20 cellular contexts compared by ENCODE assay signal in the genomic region with DNA sequence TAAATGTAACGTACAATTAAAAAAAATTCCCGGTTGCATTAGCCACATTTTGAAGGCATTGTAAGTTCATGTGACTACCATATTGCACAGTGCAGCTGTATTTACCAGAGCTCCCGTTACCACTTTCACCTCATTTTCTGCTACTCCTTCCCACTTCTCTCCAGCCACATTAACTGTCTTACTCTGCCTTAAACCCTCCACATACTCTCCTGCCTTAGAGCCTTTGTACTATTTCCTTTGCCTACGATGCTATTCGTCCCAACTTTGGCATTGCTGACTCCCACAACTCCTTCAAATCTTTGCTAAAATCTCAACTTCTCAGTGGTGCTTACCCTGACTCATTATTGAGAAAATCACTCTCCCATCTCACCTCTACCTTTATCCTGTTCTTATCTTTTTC.
A peak's percentile ranks its signal among the peaks of the same experiment; 100 is the strongest.
DNase-seq lines count a peak whose midpoint lies in the region; ATAC-seq and TF ChIP-seq lines count a peak whose summit lies in the region.
"Had no signal": no experiment of that assay in that cellular context is flagged by ENCODE, and none has a peak within 500 bp of the region (broad histone marks: within the 10 kb centered on the region; RNA-seq: fewer than 3 reads in every experiment).

No MANE protein-coding gene starts in this region.

- no peak overlapping the region for H4K5ac ChIP-seq in mesendoderm (ENCODE audit: low read length)

- no peak overlapping the region for H2BK15ac ChIP-seq in mesendoderm (replicated peaks; ENCODE audit: low read depth)

- H2BK120ac ChIP-seq in mesendoderm (ENCODE audit: low read depth, low read length), result no peak overlapping the region

- peak overlapping the region; percentile 22; the same call in 1 of the 2 replicates for H3K27ac Mint-ChIP-seq in GM23338
- H3K27ac Mint-ChIP-seq in naive thymus-derived CD8-positive, alpha-beta T cell, result no peak overlapping the region
- H3K27ac Mint-ChIP-seq: B cell; CD4-positive, CD25-positive, alpha-beta regulatory T cell; CD8-positive, alpha-beta T cell had no signal

- H3K36me3 ChIP-seq in GM23338 (ENCODE audit: insufficient read depth) (no peaks in the 10 kb centered on the region), mesendoderm (ENCODE audit: control insufficient read depth, insufficient read depth, low read length) (no peaks in the 10 kb centered on the region), right atrium auricular region (no peaks in the 10 kb centered on the region)
- H3K36me3 ChIP-seq: BLaER1 had no signal

- H3K4ac ChIP-seq in mesendoderm (ENCODE audit: low read depth, low read length), result no peak overlapping the region

- no peaks in the 10 kb centered on the region for H3K27me3 ChIP-seq in GM23338 (ENCODE audit: insufficient read depth)
- H3K27me3 ChIP-seq in mesendoderm (ENCODE audit: insufficient read depth, low read length, poor library complexity), result no peaks in the 10 kb centered on the region
- no peaks in the 10 kb centered on the region for H3K27me3 ChIP-seq in right atrium auricular region
- H3K27me3 ChIP-seq: BLaER1 had no signal

- no CpG with 5 or more reads among the region's 5 CpGs for WGBS in mesendoderm (ENCODE audit: extremely low coverage, insufficient coverage, low lambda C conversion rate)

- no peak overlapping the region for H4K8ac ChIP-seq in mesendoderm (ENCODE audit: low read depth, low read length)

- H3K23ac ChIP-seq in mesendoderm (ENCODE audit: low read length), result no peak overlapping the region

- POLR2A ChIA-PET in naive thymus-derived CD8-positive, alpha-beta T cell (lab: Charles Lee), result no interaction called here

- no peaks in the 10 kb centered on the region; the same call in 2 of the 3 replicates for H3K9me3 Mint-ChIP-seq in GM23338
- peaks cover 0 to 9% (median 0%) of the 10 kb centered on the region in 9 donors for H3K9me3 Mint-ChIP-seq in naive thymus-derived CD8-positive, alpha-beta T cell

- no peaks in the 10 kb centered on the region for H3F3A ChIP-seq in GM23338 (replicated peaks; ENCODE audit: low read depth)

- H2AFZ ChIP-seq in GM23338, result no peak overlapping the region

- H3K36me3 Mint-ChIP-seq in GM23338 (ENCODE audit: low read depth), result no peaks in the 10 kb centered on the region
- H3K36me3 Mint-ChIP-seq in naive thymus-derived CD8-positive, alpha-beta T cell, result no peaks in the 10 kb centered on the region
- H3K36me3 Mint-ChIP-seq: CD4-positive, CD25-positive, alpha-beta regulatory T cell; CD8-positive, alpha-beta T cell had no signal

- H3K79me2 ChIP-seq in GM23338 (replicated peaks; ENCODE audit: insufficient read depth) (no peaks in the 10 kb centered on the region), mesendoderm (ENCODE audit: control insufficient read depth, insufficient read depth, low read length) (no peaks in the 10 kb centered on the region)

- no peak overlapping the region for H3K4me3 Mint-ChIP-seq in GM23338
- H3K4me3 Mint-ChIP-seq in naive thymus-derived CD8-positive, alpha-beta T cell, result no peak overlapping the region
- H3K4me3 Mint-ChIP-seq: B cell; CD4-positive, CD25-positive, alpha-beta regulatory T cell; CD8-positive, alpha-beta T cell had no signal

- H3K79me1 ChIP-seq in mesendoderm (ENCODE audit: low read length), result no peaks in the 10 kb centered on the region

- ATAC-seq in GM23338 (peak; percentile 65), GM19395 (IDR thresholded peaks at IDR 0.05; ENCODE audit: unreplicated experiment) (no peak)
- no peak for ATAC-seq in naive thymus-derived CD8-positive, alpha-beta T cell
- ATAC-seq: CD8-positive, alpha-beta T cell; HCT116 had no signal

- no peaks in the 10 kb centered on the region for H3K9me3 ChIP-seq in right atrium auricular region
- H3K9me3 ChIP-seq: BLaER1, Caco-2 had no signal

- H2AK5ac ChIP-seq in mesendoderm (ENCODE audit: low read length), result no peak overlapping the region

- peaks cover 16% of the 10 kb centered on the region for H3K4me1 ChIP-seq in GM23338 (ENCODE audit: insufficient read depth)
- H3K4me1 ChIP-seq in mesendoderm (ENCODE audit: control insufficient read depth, low read depth, low read length), result no peaks in the 10 kb centered on the region
- H3K4me1 ChIP-seq in right atrium auricular region, result no peaks in the 10 kb centered on the region
- H3K4me1 ChIP-seq: BLaER1, Caco-2 had no signal

- H3K4me2 ChIP-seq in GM23338 (no peak overlapping the region), mesendoderm (ENCODE audit: low read length) (no peak overlapping the region)
- H3K4me2 ChIP-seq: BLaER1 had no signal

- H3K9ac ChIP-seq in mesendoderm (ENCODE audit: low read length), result no peak overlapping the region
- H3K9ac ChIP-seq: BLaER1 had no signal

- H3K56ac ChIP-seq in mesendoderm (ENCODE audit: low read length), result no peak overlapping the region

- H2BK5ac ChIP-seq in mesendoderm (ENCODE audit: low read length), result no peak overlapping the region

- H3K27me3 Mint-ChIP-seq in GM23338 (ENCODE audit: insufficient read depth, low read depth, poor library complexity), result no peaks in the 10 kb centered on the region
- no peaks in the 10 kb centered on the region for H3K27me3 Mint-ChIP-seq in naive thymus-derived CD8-positive, alpha-beta T cell
- H3K27me3 Mint-ChIP-seq: B cell; CD4-positive, CD25-positive, alpha-beta regulatory T cell had no signal

- TF ChIP-seq CTCF in GM23338 (conservative IDR thresholded peaks at IDR 0.05; ENCODE audit: low read depth in 2 of 2) (no peak), right atrium auricular region (IDR thresholded peaks at IDR 0.05) (no peak)

- H3K4me1 Mint-ChIP-seq in GM23338, result peaks cover 26% of the 10 kb centered on the region
- H3K4me1 Mint-ChIP-seq in naive thymus-derived CD8-positive, alpha-beta T cell, result no peaks in the 10 kb centered on the region
- H3K4me1 Mint-ChIP-seq: B cell; CD4-positive, CD25-positive, alpha-beta regulatory T cell had no signal

- H3K9me2 ChIP-seq in GM23338 (ENCODE audit: insufficient read depth), result no peaks in the 10 kb centered on the region

- no peaks in the 10 kb centered on the region for H4K20me1 ChIP-seq in GM23338 (replicated peaks; ENCODE audit: insufficient read depth)
- H4K20me1 ChIP-seq: BLaER1 had no signal

- no peak overlapping the region for H3K18ac ChIP-seq in mesendoderm (ENCODE audit: low read length)

- H3K27ac ChIP-seq in GM23338 (ENCODE audit: low read depth), result no peak overlapping the region
- no peak overlapping the region for H3K27ac ChIP-seq in mesendoderm (ENCODE audit: low read depth, low read length)
- H3K27ac ChIP-seq in right atrium auricular region, result no peak overlapping the region
- H3K27ac ChIP-seq: 22Rv1, BLaER1, C4-2B had no signal

- DNase-seq in NCI-H1436 treated with DMSO at 0.1 percent for 48 hours (lab: John Stamatoyannopoulos, UW), result peak; percentile 7
- no peak for DNase-seq in NCI-H1436 (lab: John Stamatoyannopoulos, UW)
- DNase-seq in GM23338 (ENCODE audit: low spot score), result peak; percentile 16
- peak; percentile 58 for DNase-seq in NCI-H1092 treated with DMSO at 0.1 percent for 48 hours (lab: John Stamatoyannopoulos, UW)
- peak; percentile 18 for DNase-seq in mesendoderm
- no peak for DNase-seq in right atrium auricular region (ENCODE audit: low spot score)
- DNase-seq in naive thymus-derived CD8-positive, alpha-beta T cell, result no peak
- DNase-seq: Caco-2; CD4-positive, CD25-positive, alpha-beta regulatory T cell; CD8-positive, alpha-beta T cell; DMS153; DND-41; GOT3; H7 had no signal

- no peak overlapping the region for H3K4me3 ChIP-seq in GM23338
- H3K4me3 ChIP-seq in mesendoderm (ENCODE audit: low read length), result no peak overlapping the region
- H3K4me3 ChIP-seq in right atrium auricular region, result no peak overlapping the region
- H3K4me3 ChIP-seq: BLaER1 had no signal

Comparison
In these comparisons a context has a peak if more than half of its experiments do, and no peak if none do; other contexts are left out.
1. DNase-seq: peak in NCI-H1436 treated with DMSO at 0.1 percent for 48 hours (single experiment), GM23338 (single experiment), NCI-H1092 treated with DMSO at 0.1 percent for 48 hours (single experiment) and mesendoderm (single experiment); none in NCI-H1436 (single experiment), right atrium auricular region (single experiment) and naive thymus-derived CD8-positive, alpha-beta T cell (0 of 10).